ENCODE assay signal across 12 cellular contexts in genomic region chr11:61480936-61481335, GRCh38. TPM values are rescaled to one million over a fixed set of nuclear protein-coding genes. Genes with fewer than 3 reads are reported as not detected.
A peak's percentile ranks its signal among the peaks of the same experiment; 100 is the strongest.
DNase-seq lines count a peak whose midpoint lies in the region; ATAC-seq and TF ChIP-seq lines count a peak whose summit lies in the region.
"Had no signal": no experiment of that assay in that cellular context is flagged by ENCODE, and none has a peak within 500 bp of the region (broad histone marks: within the 10 kb centered on the region; RNA-seq: fewer than 3 reads in every experiment).

No MANE protein-coding gene starts in this region.

- H3K9me3 ChIP-seq in heart right ventricle (no peaks in the 10 kb centered on the region), right atrium auricular region (no peaks in the 10 kb centered on the region), endodermal cell (ENCODE audit: control insufficient read depth, low read length) (no peaks in the 10 kb centered on the region)

- no peaks in the 10 kb centered on the region for H3K27me3 ChIP-seq in heart right ventricle
- H3K27me3 ChIP-seq in right atrium auricular region, result no peaks in the 10 kb centered on the region
- no peaks in the 10 kb centered on the region for H3K27me3 ChIP-seq in endodermal cell (ENCODE audit: control insufficient read depth, insufficient read depth, low read length, poor library complexity, severe bottlenecking)

- H3K4me3 ChIP-seq in heart right ventricle (no peak overlapping the region), right atrium auricular region (no peak overlapping the region), endodermal cell (ENCODE audit: low read length) (no peak overlapping the region)

- TF ChIP-seq CTCF in heart right ventricle (IDR thresholded peaks at IDR 0.05), result no peak
- no peak for TF ChIP-seq CTCF in right atrium auricular region (IDR thresholded peaks at IDR 0.05)
- TF ChIP-seq CTCF in endodermal cell (conservative IDR thresholded peaks at IDR 0.05), result no peak
- TF ChIP-seq CTCF in mesothelial cell of epicardium (IDR thresholded peaks at IDR 0.05; ENCODE audit: unreplicated experiment), result no peak

- WGBS in heart right ventricle, 2 donors, result 42 to 47% methylated on average over 9 of the region's 9 CpGs
- 16 to 35% methylated on average over 5 to 9 of the region's 9 CpGs for WGBS in endodermal cell (ENCODE audit: insufficient coverage in 1 of 2, insufficient read length in 1 of 2), 2 experiments

- in situ Hi-C loops in G401 (cut with HindIII; ENCODE audit: low sequenced_read_pairs), result no loop called here

- H3K27ac ChIP-seq in heart right ventricle (peak overlapping the region in 3 of 10 donors; percentile 19 to 26 (median 22)), right atrium auricular region (no peak overlapping the region), endodermal cell (ENCODE audit: low read depth, low read length) (no peak overlapping the region)

- H3K27ac Mint-ChIP-seq in endodermal cell, result no peak overlapping the region
- no peak overlapping the region for H3K27ac Mint-ChIP-seq in activated CD4-positive, alpha-beta memory T cell treated with anti-CD3 and anti-CD28 coated beads for 36 hours
- H3K27ac Mint-ChIP-seq in mesothelial cell of epicardium, result no peak overlapping the region

- CTCF ChIA-PET in activated CD4-positive, alpha-beta memory T cell treated with anti-CD3 and anti-CD28 coated beads for 36 hours (lab: Charles Lee), result interaction anchor here (1.0 to 14.0 kb wide), 6 partner anchors 9 to 158 kb away, joined by 3 to 277 read pairs (median 4); no protein-coding TSS in a partner anchor

- peak in 6 of 8 donors; percentile 23 to 62 (median 33) for ATAC-seq in heart right ventricle

- H3K9ac ChIP-seq in endodermal cell (ENCODE audit: extremely low read depth, low read length, poor library complexity, severe bottlenecking), result no peak overlapping the region

- POLR2A ChIA-PET in activated CD4-positive, alpha-beta memory T cell treated with anti-CD3 and anti-CD28 coated beads for 36 hours (lab: Charles Lee), result interaction anchor here (1.1 kb wide), 1 partner anchor 36 kb away, joined by 3 read pairs; no protein-coding TSS in a partner anchor

- H3K36me3 Mint-ChIP-seq in endodermal cell (ENCODE audit: low read depth) (no peaks in the 10 kb centered on the region), mesothelial cell of epicardium (no peaks in the 10 kb centered on the region)
- H3K36me3 Mint-ChIP-seq in activated CD4-positive, alpha-beta memory T cell treated with anti-CD3 and anti-CD28 coated beads for 36 hours, result no peaks in the 10 kb centered on the region

- H3K4me1 Mint-ChIP-seq in endodermal cell (peaks cover 7% of the 10 kb centered on the region), mesothelial cell of epicardium (peaks cover 9% of the 10 kb centered on the region)
- H3K4me1 Mint-ChIP-seq in activated CD4-positive, alpha-beta memory T cell treated with anti-CD3 and anti-CD28 coated beads for 36 hours (ENCODE audit: low read depth), result no peaks in the 10 kb centered on the region

- H3K4me3 Mint-ChIP-seq in endodermal cell, result no peak overlapping the region
- H3K4me3 Mint-ChIP-seq in activated CD4-positive, alpha-beta memory T cell treated with anti-CD3 and anti-CD28 coated beads for 36 hours, result no peak overlapping the region
- no peak overlapping the region for H3K4me3 Mint-ChIP-seq in mesothelial cell of epicardium

- H3K9me3 Mint-ChIP-seq in endodermal cell, result no peaks in the 10 kb centered on the region
- H3K9me3 Mint-ChIP-seq in activated CD4-positive, alpha-beta memory T cell treated with anti-CD3 and anti-CD28 coated beads for 36 hours, result no peaks in the 10 kb centered on the region
- H3K9me3 Mint-ChIP-seq in mesothelial cell of epicardium, result no peaks in the 10 kb centered on the region

- H3K36me3 ChIP-seq in heart right ventricle, result no peaks in the 10 kb centered on the region
- H3K36me3 ChIP-seq in right atrium auricular region, result no peaks in the 10 kb centered on the region
- no peaks in the 10 kb centered on the region for H3K36me3 ChIP-seq in endodermal cell (ENCODE audit: control insufficient read depth, insufficient read depth, low read length)

- intact Hi-C loops in heart right ventricle (cut with DNase I), result loop anchor here in 1 of 10 donors (10.0 kb wide), 1 partner anchor 94 kb away; no protein-coding TSS in a partner anchor
- intact Hi-C loops in activated CD4-positive, alpha-beta memory T cell treated with anti-CD3 and anti-CD28 coated beads for 36 hours (cut with micrococcal nuclease), result no loop called here

- DNase-seq in heart right ventricle (peak in 1 of 2 donors; percentile 48), right atrium auricular region (ENCODE audit: low spot score) (no peak), NCI-H510A treated with DMSO at 0.1 percent for 48 hours (lab: John Stamatoyannopoulos, UW) (peak; percentile 83), endodermal cell (peak; percentile 93), ureter (ENCODE audit: low spot score) (peak; percentile 72), G401 (ENCODE audit: low spot score) (no peak), mesothelial cell of epicardium (ENCODE audit: low spot score in 2 of 2, unreplicated experiment in 2 of 2) (no peak)
- no peak for DNase-seq in activated CD4-positive, alpha-beta memory T cell treated with anti-CD3 and anti-CD28 coated beads for 36 hours
- DNase-seq: activated CD4-positive, alpha-beta T cell treated with anti-CD3 and anti-CD28 coated beads, Interleukin-2, amount 50 U/mL, for 4 hours; NK-92 treated with Interleukin-12 subunit alpha and Interleukin-12 subunit beta, amount 100 ng/mL, for 24 hours had no signal

- H3K4me1 ChIP-seq in heart right ventricle (peaks cover 3 to 33% (median 17%) of the 10 kb centered on the region in 9 donors), right atrium auricular region (peaks cover 0 to 20% of the 10 kb centered on the region in 2 donors), endodermal cell (ENCODE audit: control insufficient read depth, insufficient read depth, low read length) (peaks cover 7% of the 10 kb centered on the region)

- H3K27me3 Mint-ChIP-seq in endodermal cell (ENCODE audit: insufficient read depth), result peaks cover 4% of the 10 kb centered on the region
- H3K27me3 Mint-ChIP-seq in activated CD4-positive, alpha-beta memory T cell treated with anti-CD3 and anti-CD28 coated beads for 36 hours, result peaks cover 1% of the 10 kb centered on the region
- no peaks in the 10 kb centered on the region for H3K27me3 Mint-ChIP-seq in mesothelial cell of epicardium (ENCODE audit: low read depth)

RNA-seq across cellular contexts. Expression of gene LRRC10B, which starts 27.6 kb away (rescaled TPM):
- total RNA-seq in heart right ventricle, result 1 to 10 TPM in 3 of 10 donors, under 1 TPM in 6, not detected in 1; 0.33 to 2.6 (median 0.70) TPM
- polyA plus RNA-seq in heart right ventricle, result 1 to 10 TPM in 1 of 2 donors, under 1 TPM in 1; 0.59 to 2.6 TPM
- 1 to 10 TPM in 1 of 2 donors, under 1 TPM in 1; 0.37 to 1.1 TPM for total RNA-seq in right atrium auricular region
- total RNA-seq in endodermal cell, result under 1 TPM; 0.11 to 0.69 TPM
- polyA plus RNA-seq in endodermal cell (2013, experiment 1 of 2), result 1.7 TPM
- 1.9 TPM for polyA plus RNA-seq in endodermal cell (2013, experiment 2 of 2)
- 0.89 TPM for total RNA-seq in ureter
- total RNA-seq in G401 (2014; rRNA removed; shearing (Covaris generic)), result 2.5 and 4.6 TPM in 2 replicates
- not detected for total RNA-seq in activated CD4-positive, alpha-beta memory T cell treated with anti-CD3 and anti-CD28 coated beads for 36 hours
- total RNA-seq in mesothelial cell of epicardium, result 0.09 to 0.16 TPM (median 0.11 TPM) in 3 replicates
- total RNA-seq: bronchial epithelial cell, pulmonary artery endothelial cell had no signal

RNA-seq across cellular contexts. Expression of gene SDHAF2, which starts 51.0 kb away (rescaled TPM):
- total RNA-seq in heart right ventricle (10 to 100 TPM; 24.4 to 39.9 (median 32.7) TPM), right atrium auricular region (10 to 100 TPM; 44.1 to 50.7 TPM), endodermal cell (10 to 100 TPM; 41.4 to 45.4 TPM), ureter (40.4 TPM), mesothelial cell of epicardium (36.1 to 38.9 TPM (median 38.0 TPM) in 3 replicates)
- 10 to 100 TPM; 43.4 to 56.1 TPM for polyA plus RNA-seq in heart right ventricle
- polyA plus RNA-seq in endodermal cell (2013, experiment 1 of 2), result 37.1 TPM
- 47.9 TPM for polyA plus RNA-seq in endodermal cell (2013, experiment 2 of 2)
- total RNA-seq in G401 (2014; rRNA removed; shearing (Covaris generic)), result 19.5 and 22.3 TPM in 2 replicates
- total RNA-seq in activated CD4-positive, alpha-beta memory T cell treated with anti-CD3 and anti-CD28 coated beads for 36 hours, result 10 to 100 TPM; 31.4 to 35.4 TPM

RNA-seq across cellular contexts. Expression of gene CPSF7, which starts 51.2 kb away (rescaled TPM):
- total RNA-seq in heart right ventricle (10 to 100 TPM; 37.7 to 51.8 (median 43.3) TPM), right atrium auricular region (10 to 100 TPM; 24.6 to 31.4 TPM), endodermal cell (100 to 1,000 TPM; 108 to 117 TPM), ureter (124 TPM), mesothelial cell of epicardium (107 to 116 TPM (median 112 TPM) in 3 replicates)
- polyA plus RNA-seq in heart right ventricle, result 10 to 100 TPM; 22.3 to 43.8 TPM
- 100 TPM for polyA plus RNA-seq in endodermal cell (2013, experiment 1 of 2)
- polyA plus RNA-seq in endodermal cell (2013, experiment 2 of 2), result 91.8 TPM
- 29.5 and 39.1 TPM in 2 replicates for total RNA-seq in G401 (2014; rRNA removed; shearing (Covaris generic))
- total RNA-seq in activated CD4-positive, alpha-beta memory T cell treated with anti-CD3 and anti-CD28 coated beads for 36 hours, result 100 to 1,000 TPM in 1 of 2 experiments, 10 to 100 TPM in 1; 90.9 to 100 TPM

Comparison
In these comparisons a context has a peak if more than half of its experiments do, and no peak if none do; other contexts are left out.
1. DNase-seq: peak in NCI-H510A treated with DMSO at 0.1 percent for 48 hours (single experiment), endodermal cell (single experiment) and ureter (single experiment); none in right atrium auricular region (single experiment), G401 (single experiment), activated CD4-positive, alpha-beta memory T cell treated with anti-CD3 and anti-CD28 coated beads for 36 hours (single experiment) and mesothelial cell of epicardium (0 of 2).